ENCODE assay signal across 21 cellular contexts in the genomic region with DNA sequence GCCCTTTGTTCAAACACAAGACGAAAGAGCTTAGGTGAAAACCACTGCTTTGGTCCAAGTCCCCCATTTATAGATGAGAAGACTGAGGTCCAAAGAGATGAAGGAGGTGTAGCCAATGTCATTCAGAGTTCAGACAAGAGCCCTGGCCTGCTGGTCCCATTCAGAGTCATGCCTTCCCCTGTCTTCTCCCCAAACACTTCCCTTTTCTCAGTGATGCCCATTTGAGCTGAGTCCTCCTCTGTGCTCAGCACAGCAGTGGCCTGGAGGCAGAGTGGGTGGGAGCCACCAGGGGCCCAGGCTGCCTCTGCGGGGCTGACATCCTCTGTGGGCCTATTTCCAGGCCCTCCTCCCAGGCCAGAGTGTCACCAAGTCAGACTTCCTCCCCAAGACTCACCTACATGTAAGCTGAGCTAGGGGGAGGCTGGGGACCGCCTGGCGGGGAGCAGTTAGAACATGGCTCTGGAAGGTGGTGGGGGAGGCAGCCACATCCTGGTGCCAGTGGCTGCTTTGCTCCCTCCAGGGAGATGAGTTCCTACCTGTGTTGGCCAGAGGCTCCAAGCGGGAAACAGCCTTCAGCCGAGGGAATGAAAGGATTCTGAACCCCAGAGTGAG. TPM values are rescaled to one million over a fixed set of nuclear protein-coding genes. Genes with fewer than 3 reads are reported as not detected.
"Had no signal": no experiment of that assay in that cellular context is flagged by ENCODE, and none has a peak within 500 bp of the region (broad histone marks: within the 10 kb centered on the region; RNA-seq: fewer than 3 reads in every experiment).

No MANE protein-coding gene starts in this region.

- FAIRE-seq: colon had no signal

- H3K9me3 ChIP-seq: mucosa of descending colon, tibial artery, uterus had no signal

- H3K27ac ChIP-seq: brain microvascular endothelial cell, dorsolateral prefrontal cortex, epithelial cell of prostate, tibial artery, uterus had no signal

- H3K4me1 ChIP-seq: uterus had no signal

- ATAC-seq: activated CD8-positive, alpha-beta memory T cell treated with anti-CD3 and anti-CD28 coated beads, Interleukin-2, amount 10 ng/mL, durations not matched to agents 7 days and 5 days; mucosa of descending colon; naive thymus-derived CD8-positive, alpha-beta T cell had no signal

- H3K4me3 ChIP-seq: dorsolateral prefrontal cortex, mucosa of descending colon, tibial artery, uterus had no signal

- DNase-seq: activated B cell treated with CpG ODN at 0.5 μM for 24 hours; activated CD4-positive, alpha-beta memory T cell treated with anti-CD3 and anti-CD28 coated beads, Interleukin-2, amount 10 ng/mL, durations not matched to agents 7 days and 5 days; activated CD4-positive, alpha-beta T cell treated with anti-CD3 and anti-CD28 coated beads for 4 hours; activated CD8-positive, alpha-beta memory T cell treated with anti-CD3 and anti-CD28 coated beads, Interleukin-2, amount 10 ng/mL, durations not matched to agents 7 days and 5 days; activated naive CD4-positive, alpha-beta T cell treated with anti-CD3 and anti-CD28 coated beads for 36 hours; aorta; brain microvascular endothelial cell; central memory CD4-positive, alpha-beta T cell; dorsolateral prefrontal cortex; foreskin fibroblast; mucosa of descending colon; naive thymus-derived CD8-positive, alpha-beta T cell; nucleus accumbens; retina; stimulated activated naive CD4-positive, alpha-beta T cell; substantia nigra; tibial artery; uterus had no signal

- H3K27me3 ChIP-seq: brain microvascular endothelial cell, dorsolateral prefrontal cortex, uterus had no signal

- H3K36me3 ChIP-seq: brain microvascular endothelial cell, uterus had no signal

RNA-seq across cellular contexts. Expression of gene LRRC10B, which starts 22.4 kb away (rescaled TPM):
- total RNA-seq: activated B cell treated with CpG ODN at 0.5 μM for 24 hours; activated naive CD4-positive, alpha-beta T cell treated with anti-CD3 and anti-CD28 coated beads for 36 hours; activated T-helper 17 cell treated with anti-CD3 and anti-CD28 coated beads, Interleukin-2, amount 50 U/mL, for 72 hours; naive thymus-derived CD8-positive, alpha-beta T cell had no signal
- polyA plus RNA-seq: naive thymus-derived CD8-positive, alpha-beta T cell had no signal
